Comparison of ENCODE assay signal across 8 cellular contexts in the genomic region with DNA sequence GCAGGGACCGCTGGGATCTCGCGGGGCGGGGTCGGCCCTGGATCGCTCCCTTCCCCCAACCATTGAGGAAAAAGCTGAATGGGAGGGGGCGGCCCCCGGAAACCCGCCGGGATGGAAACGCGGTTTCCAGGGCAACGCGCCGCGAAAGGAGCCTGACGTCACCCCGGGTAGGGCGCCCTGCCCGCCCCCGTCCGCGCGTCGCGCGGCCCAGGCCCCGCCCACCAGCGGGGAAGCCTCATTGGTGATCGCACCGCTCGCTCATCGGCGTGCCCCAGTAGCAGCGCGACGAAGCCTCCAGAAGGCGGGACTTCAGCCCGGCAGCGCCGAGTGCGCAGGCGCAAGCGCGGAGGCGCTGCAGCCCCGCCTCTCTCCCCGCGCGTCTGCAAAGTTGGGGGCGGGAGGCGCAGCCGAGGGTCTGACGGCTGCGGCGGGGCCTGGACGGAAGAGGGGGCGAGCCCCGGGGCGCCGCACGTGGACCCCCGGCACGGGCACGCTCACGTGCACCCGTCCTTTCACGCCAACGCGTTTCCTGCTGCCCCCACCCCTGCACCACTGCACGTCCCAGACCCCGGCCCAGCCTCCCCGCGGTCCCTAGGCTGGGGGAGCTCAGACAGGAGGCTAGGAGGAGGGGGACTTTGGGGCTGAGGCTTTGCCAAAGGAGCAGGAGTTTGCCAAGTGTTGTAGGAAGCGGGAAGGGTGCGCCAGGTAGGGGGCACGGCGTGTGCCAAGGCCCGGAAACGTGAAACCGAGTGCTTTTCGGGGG. TPM values are rescaled to one million over a fixed set of nuclear protein-coding genes. Genes with fewer than 3 reads are reported as not detected.
A peak's percentile ranks its signal among the peaks of the same experiment; 100 is the strongest.
DNase-seq lines count a peak whose midpoint lies in the region; ATAC-seq and TF ChIP-seq lines count a peak whose summit lies in the region.

No MANE protein-coding gene starts in this region.

- in situ Hi-C loops in HAP-1 (cut with MboI; ENCODE audit: low sequenced_read_pairs): no loop called here

- peak; percentile 72 for ATAC-seq in foreskin keratinocyte

- peak overlapping the region; percentile 25 for H3K27ac ChIP-seq in foreskin keratinocyte

- DNase-seq in ELF-1 (ENCODE audit: low read depth, low spot score) (peak; percentile 97), HAP-1 (ENCODE audit: low spot score in 2 of 2) (peak; percentile 88 to 97), MV-4-11 (lab: John Stamatoyannopoulos, UW) (peak; percentile 96), SIG-M5 treated with dmso at 0.1 percent for 504 hours (lab: John Stamatoyannopoulos, UW; ENCODE audit: unreplicated experiment) (peak; percentile 83), foreskin keratinocyte (peak; percentile 77 to 85), stromal cell of bone marrow (ENCODE audit: low read depth) (peak; percentile 89)
- DNase-seq in activated gamma-delta T cell treated with anti-CD3 and anti-CD28 coated beads, Interleukin-2, amount 50 U/mL, for 16 hours (ENCODE audit: low read depth): peak; percentile 92

- H3K4me3 ChIP-seq in HAP-1 (peak overlapping the region; percentile 58), neuron (ENCODE audit: low read length) (peak overlapping the region; percentile 69)

- H3K9me3 ChIP-seq in HAP-1 (no peaks in the 10 kb centered on the region), neuron (ENCODE audit: low read length) (no peaks in the 10 kb centered on the region)

- no peak overlapping the region for H2AFZ ChIP-seq in neuron (ENCODE audit: low read depth, low read length)

- H3K4me1 ChIP-seq in HAP-1 (peaks cover 31% of the 10 kb centered on the region), foreskin keratinocyte (peaks cover 13% of the 10 kb centered on the region), neuron (ENCODE audit: insufficient read depth, low read length) (peaks cover 77% of the 10 kb centered on the region)

- H3K27me3 ChIP-seq in HAP-1 (ENCODE audit: low read depth) (no peaks in the 10 kb centered on the region), foreskin keratinocyte (no peaks in the 10 kb centered on the region), neuron (ENCODE audit: insufficient read depth, low read length) (no peaks in the 10 kb centered on the region)

- no peak for TF ChIP-seq CTCF in foreskin keratinocyte (conservative IDR thresholded peaks at IDR 0.05)

- H3K36me3 ChIP-seq in HAP-1 (replicated peaks) (peaks cover 28% of the 10 kb centered on the region), neuron (ENCODE audit: insufficient read depth, low read length) (peaks cover 23% of the 10 kb centered on the region)

RNA-seq across cellular contexts. Expression of a gene that starts 8.2 kb away (rescaled TPM):
- 95.4 and 99.9 TPM in 2 replicates for total RNA-seq in foreskin keratinocyte
- polyA plus RNA-seq in foreskin keratinocyte: 128 and 129 TPM in 2 replicates

RNA-seq across cellular contexts. Expression of a gene that starts 12.5 kb away (rescaled TPM):
- 21.3 and 24.4 TPM in 2 replicates for total RNA-seq in foreskin keratinocyte
- polyA plus RNA-seq in foreskin keratinocyte: 16.6 and 17.7 TPM in 2 replicates

RNA-seq across cellular contexts. Expression of a gene that starts 14.4 kb away (rescaled TPM):
- total RNA-seq in foreskin keratinocyte: 48.1 and 50.9 TPM in 2 replicates
- polyA plus RNA-seq in foreskin keratinocyte: 79.6 and 91.6 TPM in 2 replicates

RNA-seq across cellular contexts. Expression of a gene that starts 19.4 kb away (rescaled TPM):
- total RNA-seq in foreskin keratinocyte: 133 and 135 TPM in 2 replicates
- 244 and 259 TPM in 2 replicates for polyA plus RNA-seq in foreskin keratinocyte

RNA-seq across cellular contexts. Expression of a gene that starts 23.1 kb away (rescaled TPM):
- total RNA-seq in foreskin keratinocyte: 3.0 and 3.1 TPM in 2 replicates
- 2.4 TPM in 2 replicates for polyA plus RNA-seq in foreskin keratinocyte

Comparison
In these comparisons a context has a peak if more than half of its experiments do, and no peak if none do; other contexts are left out.
1. Peak in every context shown above with its lines: DNase-seq, ATAC-seq, H3K4me3 ChIP-seq and H3K27ac ChIP-seq.